Comparison of ENCODE assay signal across 1 cellular context in genomic region chrX:50431623-50432022, GRCh38.
TF ChIP-seq lines count a peak whose summit lies in the region.

No MANE protein-coding gene starts in this region.

TF ChIP-seq in HepG2, 621 proteins besides CTCF, POLR2A, EP300 and RAD21 (continued from another document and continues in another):
- TF ChIP-seq, protein P1, sequence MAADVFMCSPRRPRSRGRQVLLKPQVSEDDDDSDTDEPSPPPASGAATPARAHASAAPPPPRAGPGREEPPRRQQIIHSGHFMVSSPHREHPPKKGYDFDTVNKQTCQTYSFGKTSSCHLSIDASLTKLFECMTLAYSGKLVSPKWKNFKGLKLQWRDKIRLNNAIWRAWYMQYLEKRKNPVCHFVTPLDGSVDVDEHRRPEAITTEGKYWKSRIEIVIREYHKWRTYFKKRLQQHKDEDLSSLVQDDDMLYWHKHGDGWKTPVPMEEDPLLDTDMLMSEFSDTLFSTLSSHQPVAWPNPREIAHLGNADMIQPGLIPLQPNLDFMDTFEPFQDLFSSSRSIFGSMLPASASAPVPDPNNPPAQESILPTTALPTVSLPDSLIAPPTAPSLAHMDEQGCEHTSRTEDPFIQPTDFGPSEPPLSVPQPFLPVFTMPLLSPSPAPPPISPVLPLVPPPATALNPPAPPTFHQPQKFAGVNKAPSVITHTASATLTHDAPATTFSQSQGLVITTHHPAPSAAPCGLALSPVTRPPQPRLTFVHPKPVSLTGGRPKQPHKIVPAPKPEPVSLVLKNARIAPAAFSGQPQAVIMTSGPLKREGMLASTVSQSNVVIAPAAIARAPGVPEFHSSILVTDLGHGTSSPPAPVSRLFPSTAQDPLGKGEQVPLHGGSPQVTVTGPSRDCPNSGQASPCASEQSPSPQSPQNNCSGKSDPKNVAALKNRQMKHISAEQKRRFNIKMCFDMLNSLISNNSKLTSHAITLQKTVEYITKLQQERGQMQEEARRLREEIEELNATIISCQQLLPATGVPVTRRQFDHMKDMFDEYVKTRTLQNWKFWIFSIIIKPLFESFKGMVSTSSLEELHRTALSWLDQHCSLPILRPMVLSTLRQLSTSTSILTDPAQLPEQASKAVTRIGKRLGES (CRISPR knock-in tag; IDR thresholded peaks at IDR 0.05; ENCODE audit: borderline replicate concordance), result no peak
- TF ChIP-seq ATF1 (CRISPR knock-in tag; IDR thresholded peaks at IDR 0.05) (no peak), MTF1 (CRISPR knock-in tag; IDR thresholded peaks at IDR 0.05) (no peak), PHB2 (IDR thresholded peaks at IDR 0.05; ENCODE audit: partially characterized antibody) (no peak), SMARCE1 (IDR thresholded peaks at IDR 0.05; ENCODE audit: borderline replicate concordance) (no peak), PRMT3 (CRISPR knock-in tag; IDR thresholded peaks at IDR 0.05; ENCODE audit: borderline replicate concordance, low read depth) (no peak), MAFF (IDR thresholded peaks at IDR 0.05; ENCODE audit: low read depth, low read length) (no peak), SOX13 (IDR thresholded peaks at IDR 0.05) (no peak), SOX13 (CRISPR knock-in tag; conservative IDR thresholded peaks at IDR 0.05 in 1 of 2, IDR thresholded peaks at IDR 0.05 in 1 of 2) (peak in 1 of 2 experiments; percentile 81; a peak in 1 of 4 replicates), FOXO1 (CRISPR knock-in tag; IDR thresholded peaks at IDR 0.05) (peak; percentile 26; the same call in 1 of the 2 replicates), ZNF441 (CRISPR knock-in tag; IDR thresholded peaks at IDR 0.05; ENCODE audit: borderline replicate concordance) (no peak), SNAPC4 (CRISPR knock-in tag; IDR thresholded peaks at IDR 0.05) (no peak), KMT2A (CRISPR knock-in tag; IDR thresholded peaks at IDR 0.05) (no peak), ZNF839 (CRISPR knock-in tag; IDR thresholded peaks at IDR 0.05; ENCODE audit: borderline replicate concordance) (no peak), GLMP (CRISPR knock-in tag; IDR thresholded peaks at IDR 0.05; ENCODE audit: borderline replicate concordance) (no peak), HNF4G (IDR thresholded peaks at IDR 0.05; ENCODE audit: borderline replicate concordance, low read depth, low read length) (no peak), HNF4G (CRISPR knock-in tag; IDR thresholded peaks at IDR 0.05; ENCODE audit: borderline replicate concordance, low read depth) (no peak), ZNF143 (CRISPR knock-in tag; IDR thresholded peaks at IDR 0.05) (no peak), ZBTB21 (CRISPR knock-in tag; IDR thresholded peaks at IDR 0.05) (no peak), IKZF4 (CRISPR knock-in tag; IDR thresholded peaks at IDR 0.05; ENCODE audit: borderline replicate concordance, low read depth, not compliant biosample characterization) (no peak), ZNF878 (CRISPR knock-in tag; IDR thresholded peaks at IDR 0.05) (no peak), EHMT2 (IDR thresholded peaks at IDR 0.05; ENCODE audit: borderline replicate concordance, low read depth, low read length) (no peak), ZNF251 (CRISPR knock-in tag; IDR thresholded peaks at IDR 0.05) (no peak), MXI1 (IDR thresholded peaks at IDR 0.05; ENCODE audit: borderline replicate concordance, low read depth, low read length) (no peak), ZIK1 (CRISPR knock-in tag; IDR thresholded peaks at IDR 0.05; ENCODE audit: borderline replicate concordance, low read depth) (no peak), HNF4A (CRISPR knock-in tag; IDR thresholded peaks at IDR 0.05) (peak; percentile 44; the same call in 1 of the 2 replicates), FOXA3 (CRISPR knock-in tag; IDR thresholded peaks at IDR 0.05) (peak; percentile 71), NCOA2 (CRISPR knock-in tag; IDR thresholded peaks at IDR 0.05) (peak; percentile 65; the same call in 1 of the 2 replicates), FOXK1 (CRISPR knock-in tag; IDR thresholded peaks at IDR 0.05; ENCODE audit: borderline replicate concordance, low read depth) (no peak), RELA (CRISPR knock-in tag; IDR thresholded peaks at IDR 0.05) (no peak), DR1 (CRISPR knock-in tag; IDR thresholded peaks at IDR 0.05) (no peak), ERF (CRISPR knock-in tag; IDR thresholded peaks at IDR 0.05) (no peak), PITX1 (CRISPR knock-in tag; IDR thresholded peaks at IDR 0.05) (no peak), RFX5 (IDR thresholded peaks at IDR 0.05; ENCODE audit: low read depth, low read length) (no peak), LBX2 (CRISPR knock-in tag; IDR thresholded peaks at IDR 0.05; ENCODE audit: borderline replicate concordance) (no peak), ZSCAN25 (CRISPR knock-in tag; IDR thresholded peaks at IDR 0.05) (no peak)
- TF ChIP-seq, protein P2, sequence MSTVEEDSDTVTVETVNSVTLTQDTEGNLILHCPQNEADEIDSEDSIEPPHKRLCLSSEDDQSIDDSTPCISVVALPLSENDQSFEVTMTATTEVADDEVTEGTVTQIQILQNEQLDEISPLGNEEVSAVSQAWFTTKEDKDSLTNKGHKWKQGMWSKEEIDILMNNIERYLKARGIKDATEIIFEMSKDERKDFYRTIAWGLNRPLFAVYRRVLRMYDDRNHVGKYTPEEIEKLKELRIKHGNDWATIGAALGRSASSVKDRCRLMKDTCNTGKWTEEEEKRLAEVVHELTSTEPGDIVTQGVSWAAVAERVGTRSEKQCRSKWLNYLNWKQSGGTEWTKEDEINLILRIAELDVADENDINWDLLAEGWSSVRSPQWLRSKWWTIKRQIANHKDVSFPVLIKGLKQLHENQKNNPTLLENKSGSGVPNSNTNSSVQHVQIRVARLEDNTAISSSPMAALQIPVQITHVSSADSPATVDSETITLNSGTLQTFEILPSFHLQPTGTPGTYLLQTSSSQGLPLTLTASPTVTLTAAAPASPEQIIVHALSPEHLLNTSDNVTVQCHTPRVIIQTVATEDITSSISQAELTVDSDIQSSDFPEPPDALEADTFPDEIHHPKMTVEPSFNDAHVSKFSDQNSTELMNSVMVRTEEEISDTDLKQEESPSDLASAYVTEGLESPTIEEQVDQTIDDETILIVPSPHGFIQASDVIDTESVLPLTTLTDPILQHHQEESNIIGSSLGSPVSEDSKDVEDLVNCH (CRISPR knock-in tag; IDR thresholded peaks at IDR 0.05), result no peak
- TF ChIP-seq, protein P3, sequence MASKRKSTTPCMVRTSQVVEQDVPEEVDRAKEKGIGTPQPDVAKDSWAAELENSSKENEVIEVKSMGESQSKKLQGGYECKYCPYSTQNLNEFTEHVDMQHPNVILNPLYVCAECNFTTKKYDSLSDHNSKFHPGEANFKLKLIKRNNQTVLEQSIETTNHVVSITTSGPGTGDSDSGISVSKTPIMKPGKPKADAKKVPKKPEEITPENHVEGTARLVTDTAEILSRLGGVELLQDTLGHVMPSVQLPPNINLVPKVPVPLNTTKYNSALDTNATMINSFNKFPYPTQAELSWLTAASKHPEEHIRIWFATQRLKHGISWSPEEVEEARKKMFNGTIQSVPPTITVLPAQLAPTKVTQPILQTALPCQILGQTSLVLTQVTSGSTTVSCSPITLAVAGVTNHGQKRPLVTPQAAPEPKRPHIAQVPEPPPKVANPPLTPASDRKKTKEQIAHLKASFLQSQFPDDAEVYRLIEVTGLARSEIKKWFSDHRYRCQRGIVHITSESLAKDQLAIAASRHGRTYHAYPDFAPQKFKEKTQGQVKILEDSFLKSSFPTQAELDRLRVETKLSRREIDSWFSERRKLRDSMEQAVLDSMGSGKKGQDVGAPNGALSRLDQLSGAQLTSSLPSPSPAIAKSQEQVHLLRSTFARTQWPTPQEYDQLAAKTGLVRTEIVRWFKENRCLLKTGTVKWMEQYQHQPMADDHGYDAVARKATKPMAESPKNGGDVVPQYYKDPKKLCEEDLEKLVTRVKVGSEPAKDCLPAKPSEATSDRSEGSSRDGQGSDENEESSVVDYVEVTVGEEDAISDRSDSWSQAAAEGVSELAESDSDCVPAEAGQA (IDR thresholded peaks at IDR 0.05; ENCODE audit: low read depth), result no peak
- TF ChIP-seq, protein P3 (CRISPR knock-in tag; IDR thresholded peaks at IDR 0.05; ENCODE audit: borderline replicate concordance), result no peak
- TF ChIP-seq, protein P4, sequence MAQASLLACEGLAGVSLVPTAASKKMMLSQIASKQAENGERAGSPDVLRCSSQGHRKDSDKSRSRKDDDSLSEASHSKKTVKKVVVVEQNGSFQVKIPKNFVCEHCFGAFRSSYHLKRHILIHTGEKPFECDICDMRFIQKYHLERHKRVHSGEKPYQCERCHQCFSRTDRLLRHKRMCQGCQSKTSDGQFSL (CRISPR knock-in tag; IDR thresholded peaks at IDR 0.05), result no peak
